ENCODE assay signal across 9 cellular contexts in the genomic region with DNA sequence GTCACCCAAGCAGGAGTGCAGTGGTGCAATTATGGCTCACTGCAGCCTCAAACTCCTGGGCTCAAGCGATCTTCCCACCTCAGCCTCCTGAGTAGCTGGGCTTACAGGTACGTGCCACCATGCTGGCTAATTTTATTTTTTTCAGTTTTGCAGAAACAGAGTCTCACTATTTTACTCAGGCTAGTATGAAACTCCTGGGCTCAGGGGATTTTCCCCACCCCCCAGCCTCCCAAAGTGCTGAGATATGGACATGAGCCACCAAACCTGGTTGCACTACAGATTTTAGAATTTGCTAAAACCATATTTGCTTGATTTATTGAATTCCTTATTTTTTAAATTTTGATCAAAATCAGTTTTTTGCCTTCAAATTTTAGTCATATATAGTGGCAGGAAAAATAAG.
"Had no signal": no experiment of that assay in that cellular context is flagged by ENCODE, and none has a peak within 500 bp of the region (broad histone marks: within the 10 kb centered on the region; RNA-seq: fewer than 3 reads in every experiment).

No MANE protein-coding gene starts in this region.

- ATAC-seq: GM23338, HCT116 had no signal

- DNase-seq: GM23248, GOT3, H7, H9, HCEC 1CT, HFFc6 had no signal

- H3K27ac ChIP-seq: GM23248 had no signal

- H3K4me3 ChIP-seq: GM23248, GM23338, HAP-1 had no signal
